Comparison of ENCODE assay signal across 21 cellular contexts in the genomic region with DNA sequence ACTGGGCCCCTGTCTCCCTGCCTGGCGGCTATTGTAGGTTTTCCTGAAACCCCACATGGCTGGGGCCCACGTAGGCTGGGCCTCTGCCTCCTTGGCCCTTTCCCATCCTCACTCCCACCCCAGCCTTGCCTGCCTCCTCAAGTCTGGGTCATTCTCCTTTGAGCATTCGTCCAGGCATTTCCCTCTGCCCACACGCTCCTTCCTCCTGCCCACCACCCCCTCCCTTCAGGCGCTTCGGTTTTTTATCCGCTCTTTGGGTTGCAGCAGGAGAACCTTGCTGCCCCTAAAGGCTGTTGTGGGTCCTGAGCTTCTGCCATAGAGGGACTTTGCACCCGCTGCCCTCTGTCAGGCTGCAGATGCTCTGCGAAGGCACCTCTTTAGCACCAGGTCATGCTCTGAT. TPM values are rescaled to one million over a fixed set of nuclear protein-coding genes. Genes with fewer than 3 reads are reported as not detected.
"Had no signal": no experiment of that assay in that cellular context is flagged by ENCODE, and none has a peak within 500 bp of the region (broad histone marks: within the 10 kb centered on the region; RNA-seq: fewer than 3 reads in every experiment).

No MANE protein-coding gene starts in this region.

- H3K27ac ChIP-seq: SJCRH30 had no signal

- DNase-seq: activated CD4-positive, alpha-beta T cell treated with anti-CD3 and anti-CD28 coated beads for 48 hours; activated CD4-positive, alpha-beta T cell treated with anti-CD3 and anti-CD28 coated beads, Interleukin-2, amount 50 U/mL, for 4 hours; activated CD4-positive, CD25-positive, alpha-beta regulatory T cell treated with anti-CD3 and anti-CD28 coated beads, Interleukin-2, amount 50 U/mL, for 72 hours; activated CD8-positive, alpha-beta memory T cell treated with anti-CD3 and anti-CD28 coated beads, Interleukin-2, amount 50 U/mL, for 48 hours; activated CD8-positive, alpha-beta T cell treated with anti-CD3 and anti-CD28 coated beads, Interleukin-2, amount 10 ng/mL, durations not matched to agents 7 days and 5 days; activated effector memory CD4-positive, alpha-beta T cell treated with Interleukin-2 at 50 U/mL for 16 hours; activated naive CD4-positive, alpha-beta T cell; activated T-cell treated with anti-CD3 and anti-CD28 coated beads, Interleukin-2, amount 50 U/mL, for 1 hour; KG1; NCI-H1092; NCI-H1417; NCI-H2029; NCI-H2107; NCI-H2171 treated with DMSO at 0.1 percent for 48 hours; NCI-H226; NCI-H526 treated with DMSO at 0.1 percent for 48 hours; NCI-H82; RPMI8226; SJCRH30 had no signal

- H3K36me3 ChIP-seq: cardiac muscle cell, SJCRH30 had no signal

- H3K27me3 ChIP-seq: cardiac muscle cell, SJCRH30 had no signal

- H3K9me3 ChIP-seq: SJCRH30 had no signal

- H3K4me3 ChIP-seq: cardiac muscle cell, SJCRH30 had no signal

- H3K4me1 ChIP-seq: SJCRH30 had no signal

RNA-seq across cellular contexts. Expression of gene COL13A1, which starts 9.3 kb away (rescaled TPM):
- total RNA-seq: activated CD8-positive, alpha-beta T cell treated with anti-CD3 and anti-CD28 coated beads, Interleukin-2, amount 10 ng/mL, durations not matched to agents 7 days and 5 days; activated T-helper 1 cell treated with anti-CD3 and anti-CD28 coated beads, Interleukin-12 subunit alpha, Interleukin-12 subunit beta, Interleukin-2, Interleukin-4 antibody, amounts not matched to agents 30 ng/mL and 10 ng/mL and 1 ng/mL, durations not matched to agents 14 hours and 24 hours and 36 hours had no signal
